ENCODE assay signal across 24 cellular contexts in the genomic region with DNA sequence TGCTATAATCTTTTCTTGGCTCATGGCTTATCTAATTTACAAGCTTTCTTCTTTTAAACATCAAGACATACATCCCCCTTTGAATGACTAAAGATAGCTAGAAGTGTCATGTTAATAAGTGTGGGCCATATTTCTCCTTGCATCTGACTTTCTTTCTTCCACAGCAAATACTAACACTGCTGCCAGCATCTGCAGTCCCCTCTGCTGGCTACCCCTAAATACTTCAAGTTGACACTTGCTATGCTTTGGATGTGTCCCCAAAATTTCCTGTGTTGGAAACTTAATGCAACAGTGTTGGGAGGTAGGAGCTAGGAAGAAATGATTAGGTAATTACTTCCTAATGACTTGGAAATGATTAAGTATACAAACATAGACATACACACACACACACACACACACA.
"Had no signal": no experiment of that assay in that cellular context is flagged by ENCODE, and none has a peak within 500 bp of the region (broad histone marks: within the 10 kb centered on the region; RNA-seq: fewer than 3 reads in every experiment).

No MANE protein-coding gene starts in this region.

- H3K9me3 Mint-ChIP-seq: memory B cell; stimulated activated naive CD8-positive, alpha-beta T cell treated with anti-CD3 and anti-CD28 coated beads, Interleukin-15, amount 100 ng/mL, for 72 hours had no signal

- H3K27me3 Mint-ChIP-seq: memory B cell; progenitor cell of endocrine pancreas; stimulated activated naive CD8-positive, alpha-beta T cell treated with anti-CD3 and anti-CD28 coated beads, Interleukin-15, amount 100 ng/mL, for 72 hours had no signal

- FAIRE-seq: keratinocyte had no signal

- H3K36me3 Mint-ChIP-seq: memory B cell, natural killer cell had no signal

- H3K36me3 ChIP-seq: gastrocnemius medialis, suprapubic skin, transverse colon, upper lobe of right lung, uterus had no signal

- H3K4me3 ChIP-seq: gastrocnemius medialis, lung, smooth muscle cell, suprapubic skin, transverse colon, upper lobe of right lung, uterus had no signal

- H3K4me3 Mint-ChIP-seq: memory B cell; natural killer cell; stimulated activated naive CD8-positive, alpha-beta T cell treated with anti-CD3 and anti-CD28 coated beads, Interleukin-15, amount 100 ng/mL, for 72 hours had no signal

- H3K4me1 ChIP-seq: gastrocnemius medialis, parathyroid adenoma, suprapubic skin, transverse colon, upper lobe of right lung, uterus had no signal

- H3K27ac Mint-ChIP-seq: memory B cell; natural killer cell; progenitor cell of endocrine pancreas; stimulated activated naive CD8-positive, alpha-beta T cell treated with anti-CD3 and anti-CD28 coated beads, Interleukin-15, amount 100 ng/mL, for 72 hours had no signal

- H3K9ac ChIP-seq: parathyroid adenoma had no signal

- H3K9me3 ChIP-seq: gastrocnemius medialis, suprapubic skin, transverse colon, upper lobe of right lung, uterus had no signal

- H3K4me1 Mint-ChIP-seq: memory B cell; natural killer cell; stimulated activated naive CD8-positive, alpha-beta T cell treated with anti-CD3 and anti-CD28 coated beads, Interleukin-15, amount 100 ng/mL, for 72 hours had no signal

- DNase-seq: cortex of kidney; foreskin fibroblast; gastrocnemius medialis; head of caudate nucleus; natural killer cell; stimulated activated CD4-positive, alpha-beta T cell treated with anti-CD3 and anti-CD28 coated beads, Interleukin-12 subunit alpha, Interleukin-12 subunit beta, amount 100 ng/mL, for 4 hours; stimulated activated CD4-positive, alpha-beta T cell treated with anti-CD3 and anti-CD28 coated beads, Interleukin-1b, Interleukin-23, amount 100 ng/mL, for 48 hours; stimulated activated CD4-positive, alpha-beta T cell treated with anti-CD3 and anti-CD28 coated beads, Interleukin-4, amount 100 ng/mL, for 1 hour; stimulated activated CD8-positive, alpha-beta memory T cell treated with anti-CD3 and anti-CD28 coated beads, Interleukin-4, amount 100 ng/mL, for 48 hours; stimulated activated naive CD4-positive, alpha-beta T cell; stimulated activated naive CD8-positive, alpha-beta T cell treated with anti-CD3 and anti-CD28 coated beads, Interleukin-15, amount 100 ng/mL, for 72 hours; transverse colon; upper lobe of right lung; uterus had no signal

- H2AFZ ChIP-seq: parathyroid adenoma had no signal

- ATAC-seq: esophagus mucosa; gastrocnemius medialis; natural killer cell; sciatic nerve; stimulated activated naive CD8-positive, alpha-beta T cell treated with anti-CD3 and anti-CD28 coated beads, Interleukin-15, amount 100 ng/mL, for 72 hours; upper lobe of right lung had no signal

- H3K27me3 ChIP-seq: gastrocnemius medialis, suprapubic skin, transverse colon, upper lobe of right lung, uterus had no signal

- H3K27ac ChIP-seq: epithelial cell of prostate, gastrocnemius medialis, parathyroid adenoma, suprapubic skin, transverse colon, upper lobe of right lung, uterus had no signal

- H3K79me2 ChIP-seq: parathyroid adenoma had no signal

- H3K4me2 ChIP-seq: smooth muscle cell had no signal
